10 cellular contexts compared by ENCODE assay signal in genomic region chr9:134399435-134400056, GRCh38.
DNase-seq lines count a peak whose midpoint lies in the region; ATAC-seq and TF ChIP-seq lines count a peak whose summit lies in the region.
"Had no signal": no experiment of that assay in that cellular context is flagged by ENCODE, and none has a peak within 500 bp of the region (broad histone marks: within the 10 kb centered on the region; RNA-seq: fewer than 3 reads in every experiment).

No MANE protein-coding gene starts in this region.

- H3K4me1 Mint-ChIP-seq in natural killer cell (peaks cover 51 to 67% of the 10 kb centered on the region in 2 donors), glutamatergic neuron (ENCODE audit: low read depth, unreplicated experiment) (no peaks in the 10 kb centered on the region)
- H3K4me1 Mint-ChIP-seq in natural killer cell treated with Interleukin-12 subunit alpha and Interleukin-12 subunit beta and Interleukin-15 and Interleukin-18, amount 100 ng/mL, for 72 hours (ENCODE audit: low read depth in 2 of 2) = peaks cover 28 to 34% of the 10 kb centered on the region in 2 donors

- no peaks in the 10 kb centered on the region for H3K36me3 Mint-ChIP-seq in natural killer cell
- peaks cover 5% of the 10 kb centered on the region for H3K36me3 Mint-ChIP-seq in natural killer cell treated with Interleukin-12 subunit alpha and Interleukin-12 subunit beta and Interleukin-15 and Interleukin-18, amount 100 ng/mL, for 72 hours
- H3K36me3 Mint-ChIP-seq in glutamatergic neuron (ENCODE audit: unreplicated experiment) = no peaks in the 10 kb centered on the region

- peak overlapping the region; percentile 31 for H3K4me3 Mint-ChIP-seq in natural killer cell
- no peak overlapping the region for H3K4me3 Mint-ChIP-seq in natural killer cell treated with Interleukin-12 subunit alpha and Interleukin-12 subunit beta and Interleukin-15 and Interleukin-18, amount 100 ng/mL, for 72 hours
- H3K4me3 Mint-ChIP-seq in glutamatergic neuron (ENCODE audit: unreplicated experiment) = no peak overlapping the region

- no peak for ATAC-seq in natural killer cell
- no peak for ATAC-seq in natural killer cell treated with Interleukin-12 subunit alpha and Interleukin-12 subunit beta and Interleukin-15 and Interleukin-18, amount 100 ng/mL, for 72 hours
- no peak for ATAC-seq in GM19395 (IDR thresholded peaks at IDR 0.05; ENCODE audit: unreplicated experiment)
- ATAC-seq in GM21619 (IDR thresholded peaks at IDR 0.05; ENCODE audit: unreplicated experiment) = no peak
- no peak for ATAC-seq in HG02588 (IDR thresholded peaks at IDR 0.05; ENCODE audit: unreplicated experiment)

- H3K27ac Mint-ChIP-seq in natural killer cell (no peak overlapping the region), glutamatergic neuron (ENCODE audit: unreplicated experiment) (no peak overlapping the region)
- no peak overlapping the region for H3K27ac Mint-ChIP-seq in natural killer cell treated with Interleukin-12 subunit alpha and Interleukin-12 subunit beta and Interleukin-15 and Interleukin-18, amount 100 ng/mL, for 72 hours

- peaks cover 0 to 2% of the 10 kb centered on the region in 2 donors for H3K9me3 Mint-ChIP-seq in natural killer cell
- H3K9me3 Mint-ChIP-seq in natural killer cell treated with Interleukin-12 subunit alpha and Interleukin-12 subunit beta and Interleukin-15 and Interleukin-18, amount 100 ng/mL, for 72 hours = no peaks in the 10 kb centered on the region
- H3K9me3 Mint-ChIP-seq in glutamatergic neuron (ENCODE audit: unreplicated experiment) = peaks cover 2% of the 10 kb centered on the region

- peak; percentile 55 for TF ChIP-seq CTCF in natural killer cell (IDR thresholded peaks at IDR 0.05)
- peak; percentile 85 for TF ChIP-seq CTCF in glutamatergic neuron (IDR thresholded peaks at IDR 0.05; ENCODE audit: partially characterized antibody, unreplicated experiment)

- intact Hi-C loops in natural killer cell (cut with micrococcal nuclease) = loop anchor here (10.0 kb wide), 1 partner anchor 75 kb away; the partner anchor contains the start of gene RXRA

- H3K27me3 Mint-ChIP-seq in natural killer cell (ENCODE audit: low read depth in 2 of 2) = no peaks in the 10 kb centered on the region
- no peaks in the 10 kb centered on the region for H3K27me3 Mint-ChIP-seq in natural killer cell treated with Interleukin-12 subunit alpha and Interleukin-12 subunit beta and Interleukin-15 and Interleukin-18, amount 100 ng/mL, for 72 hours
- no peaks in the 10 kb centered on the region for H3K27me3 Mint-ChIP-seq in glutamatergic neuron (ENCODE audit: unreplicated experiment)

- DNase-seq in natural killer cell (no peak), RPMI7951 (ENCODE audit: low read depth) (peak; percentile 30), glutamatergic neuron (no peak), HPDE6-E6E7 (ENCODE audit: extremely low spot score) (no peak)
- DNase-seq in natural killer cell treated with Interleukin-12 subunit alpha and Interleukin-12 subunit beta and Interleukin-15 and Interleukin-18, amount 100 ng/mL, for 72 hours (ENCODE audit: low spot score) = no peak
- DNase-seq: activated naive CD4-positive, alpha-beta T cell; NCI-H1417 treated with DMSO at 0.1 percent for 48 hours had no signal
